Comparison of ENCODE assay signal across 30 cellular contexts in the genomic region with DNA sequence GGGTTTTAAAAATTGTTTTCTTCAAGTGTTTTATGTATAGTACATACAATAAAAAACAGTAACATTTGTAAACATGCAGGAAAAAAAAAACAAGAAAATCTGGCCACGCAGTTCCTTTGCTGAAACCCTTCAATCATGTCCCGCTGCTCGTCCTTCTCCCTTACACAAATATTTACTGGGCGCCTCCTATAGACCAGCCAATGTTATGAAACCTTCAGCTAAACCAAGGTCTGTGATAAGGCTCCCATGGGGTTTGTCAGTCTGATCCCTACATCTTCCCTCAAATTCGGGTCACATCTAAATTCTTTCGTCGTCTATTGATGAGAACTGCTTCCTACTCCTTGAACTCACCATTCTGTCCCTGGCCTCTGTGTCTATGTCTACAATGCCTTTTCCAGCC.
"Had no signal": no experiment of that assay in that cellular context is flagged by ENCODE, and none has a peak within 500 bp of the region (broad histone marks: within the 10 kb centered on the region; RNA-seq: fewer than 3 reads in every experiment).

No MANE protein-coding gene starts in this region.

- H3K27ac Mint-ChIP-seq: activated B cell treated with CpG ODN at 0.5 μM for 24 hours; activated CD4-positive, alpha-beta memory T cell treated with anti-CD3 and anti-CD28 coated beads for 36 hours; activated naive CD4-positive, alpha-beta T cell treated with anti-CD3 and anti-CD28 coated beads for 36 hours; activated naive CD4-positive, alpha-beta T cell treated with anti-CD3 and anti-CD28 coated beads, Interleukin-2, amount 50 U/mL, for 72 hours; activated T-helper 1 cell treated with anti-CD3 and anti-CD28 coated beads, Interleukin-12 subunit alpha, Interleukin-12 subunit beta, Interleukin-2, Interleukin-4 antibody, amounts not matched to agents 30 ng/mL and 10 ng/mL and 1 ng/mL, durations not matched to agents 14 hours and 24 hours and 36 hours; T-helper 2 cell treated with Interferon-gamma antibody and Interleukin-4, amounts not matched to agents 5 μg/mL and 100 μg/mL, for 36 hours had no signal

- H3K9me3 ChIP-seq: adrenal gland, body of pancreas, breast epithelium, MG63 had no signal

- H2AFZ ChIP-seq: PC-9 had no signal

- H3K9me3 Mint-ChIP-seq: activated CD4-positive, alpha-beta memory T cell treated with anti-CD3 and anti-CD28 coated beads for 36 hours; activated naive CD4-positive, alpha-beta T cell treated with anti-CD3 and anti-CD28 coated beads for 36 hours; activated T-cell treated with anti-CD3 and anti-CD28 coated beads, Interleukin-2, amount 50 U/mL, for 4 hours; T-helper 2 cell treated with Interferon-gamma antibody and Interleukin-4, amounts not matched to agents 5 μg/mL and 100 μg/mL, for 36 hours had no signal

- FAIRE-seq: astrocyte, RCC 7860 had no signal

- DNase-seq: activated B cell treated with CpG ODN at 0.5 μM for 24 hours; activated CD4-positive, alpha-beta memory T cell treated with anti-CD3 and anti-CD28 coated beads for 36 hours; activated CD4-positive, alpha-beta T cell treated with anti-CD3 and anti-CD28 coated beads for 4 hours; activated CD4-positive, alpha-beta T cell treated with anti-CD3 and anti-CD28 coated beads, Interleukin-2, amount 50 U/mL, for 1 hour; activated CD4-positive, CD25-positive, alpha-beta regulatory T cell treated with anti-CD3 and anti-CD28 coated beads, Interleukin-2, amount 50 U/mL, for 72 hours; activated CD8-positive, alpha-beta memory T cell treated with anti-CD3 and anti-CD28 coated beads, Interleukin-2, amount 50 U/mL, for 4 hours; activated gamma-delta T cell treated with Interleukin-2 at 50 U/mL for 16 hours; activated naive CD4-positive, alpha-beta T cell treated with anti-CD3 and anti-CD28 coated beads for 36 hours; activated T-cell treated with anti-CD3 and anti-CD28 coated beads for 4 hours; activated T-cell treated with anti-CD3 and anti-CD28 coated beads, Interleukin-2, amount 50 U/mL, for 4 hours; adrenal gland; body of pancreas; Karpas-422; MG63; NCI-H1092; NCI-H1436 treated with DMSO at 0.1 percent for 48 hours; NCI-H1694 treated with DMSO at 0.1 percent for 48 hours; NCI-H2029; NCI-H345; NCI-H524 treated with DMSO at 0.1 percent for 48 hours; NCI-H774; PC-9; Right ventricle myocardium superior had no signal

- H3K4me3 Mint-ChIP-seq: activated B cell treated with CpG ODN at 0.5 μM for 24 hours; activated CD4-positive, alpha-beta memory T cell treated with anti-CD3 and anti-CD28 coated beads for 36 hours; activated naive CD4-positive, alpha-beta T cell treated with anti-CD3 and anti-CD28 coated beads for 36 hours; activated T-cell treated with anti-CD3 and anti-CD28 coated beads, Interleukin-2, amount 50 U/mL, for 4 hours; activated T-helper 1 cell treated with anti-CD3 and anti-CD28 coated beads, Interleukin-12 subunit alpha, Interleukin-12 subunit beta, Interleukin-2, Interleukin-4 antibody, amounts not matched to agents 30 ng/mL and 10 ng/mL and 1 ng/mL, durations not matched to agents 14 hours and 24 hours and 36 hours; T-helper 2 cell treated with Interferon-gamma antibody and Interleukin-4, amounts not matched to agents 5 μg/mL and 100 μg/mL, for 36 hours had no signal

- H3K27ac ChIP-seq: adrenal gland, body of pancreas, breast epithelium, PC-9, SK-N-MC had no signal

- H3K27me3 ChIP-seq: adrenal gland, body of pancreas, breast epithelium, MG63 had no signal

- H3K36me3 ChIP-seq: adrenal gland, breast epithelium, MG63 had no signal

- H3K27me3 Mint-ChIP-seq: activated B cell treated with CpG ODN at 0.5 μM for 24 hours; activated CD4-positive, alpha-beta memory T cell treated with anti-CD3 and anti-CD28 coated beads for 36 hours had no signal

- H3K4me3 ChIP-seq: adrenal gland, body of pancreas, breast epithelium, MG63, PC-9, SK-N-MC had no signal

- H3K4me1 Mint-ChIP-seq: activated B cell treated with CpG ODN at 0.5 μM for 24 hours had no signal

- ATAC-seq: activated naive CD4-positive, alpha-beta T cell treated with anti-CD3 and anti-CD28 coated beads, Interleukin-2, amount 50 U/mL, for 72 hours; activated T-cell treated with anti-CD3 and anti-CD28 coated beads, Interleukin-2, amount 50 U/mL, for 4 hours; body of pancreas had no signal

- H3K4me2 ChIP-seq: PC-9 had no signal

- H3K4me1 ChIP-seq: adrenal gland, body of pancreas, breast epithelium had no signal
